In the genomic region with DNA sequence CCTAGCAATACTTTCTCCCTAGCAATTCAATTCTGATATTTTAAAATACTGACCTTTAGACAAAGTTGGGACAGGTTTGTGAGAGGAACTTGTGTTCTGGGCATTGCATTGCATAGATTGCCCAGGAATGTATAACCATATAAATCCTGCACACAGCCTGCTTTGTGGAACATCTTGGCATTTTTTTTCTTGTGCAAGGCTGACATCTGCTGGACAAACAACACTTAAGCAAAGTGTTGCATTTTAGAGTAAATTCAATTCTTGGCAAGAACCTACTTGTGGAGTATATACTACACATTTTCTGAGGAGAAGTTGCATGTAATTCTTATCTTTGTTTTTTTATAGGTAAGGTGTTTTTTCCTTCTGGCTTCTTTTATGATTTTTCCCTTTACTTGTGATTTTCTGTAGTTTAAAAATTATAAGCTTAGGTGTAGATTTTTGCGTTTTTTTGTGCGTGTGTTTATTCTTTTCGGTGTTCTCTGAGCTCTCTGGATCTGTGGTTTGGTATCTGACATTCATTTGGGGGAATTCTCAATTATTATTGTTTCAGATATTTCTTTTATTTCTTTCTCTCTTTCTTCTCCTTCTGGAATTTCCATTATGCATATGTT, we compare ENCODE assay signal across 8 cellular contexts. TPM values are rescaled to one million over a fixed set of nuclear protein-coding genes. Genes with fewer than 3 reads are reported as not detected.
A peak's percentile ranks its signal among the peaks of the same experiment; 100 is the strongest.
DNase-seq lines count a peak whose midpoint lies in the region; ATAC-seq and TF ChIP-seq lines count a peak whose summit lies in the region.

No MANE protein-coding gene starts in this region.

- H3K27me3 ChIP-seq in neural progenitor cell: no peaks in the 10 kb centered on the region

- H3K4me2 ChIP-seq in neural progenitor cell: no peak overlapping the region

- H3K4me3 ChIP-seq in fibroblast of pulmonary artery (replicated peaks; ENCODE audit: low read depth, low read length) (no peak overlapping the region), neural progenitor cell (no peak overlapping the region)

- peaks cover 89% of the 10 kb centered on the region for H3K4me1 Mint-ChIP-seq in activated T-cell treated with anti-CD3 and anti-CD28 coated beads, Interleukin-2, amount 50 U/mL, for 4 hours (ENCODE audit: low read depth)
- peaks cover 2% of the 10 kb centered on the region for H3K4me1 Mint-ChIP-seq in neural progenitor cell

- H3K27ac Mint-ChIP-seq in neural progenitor cell: no peak overlapping the region

- peaks cover 75% of the 10 kb centered on the region for H3K36me3 Mint-ChIP-seq in activated T-cell treated with anti-CD3 and anti-CD28 coated beads, Interleukin-2, amount 50 U/mL, for 4 hours (ENCODE audit: insufficient read depth)
- H3K36me3 Mint-ChIP-seq in neural progenitor cell: no peaks in the 10 kb centered on the region

- H3K36me3 ChIP-seq in neural progenitor cell: no peaks in the 10 kb centered on the region

- no peak overlapping the region for H2AFZ ChIP-seq in neural progenitor cell (replicated peaks)

- H4K20me1 ChIP-seq in neural progenitor cell (ENCODE audit: low read depth): no peaks in the 10 kb centered on the region

- H3K9me3 Mint-ChIP-seq in activated T-cell treated with anti-CD3 and anti-CD28 coated beads, Interleukin-2, amount 50 U/mL, for 4 hours: no peaks in the 10 kb centered on the region
- H3K9me3 Mint-ChIP-seq in neural progenitor cell: no peaks in the 10 kb centered on the region

- DNase-seq in NCI-H2081 (lab: John Stamatoyannopoulos, UW): peak; percentile 50 to 54
- DNase-seq in NCI-H2081 treated with DMSO at 0.1 percent for 48 hours (lab: John Stamatoyannopoulos, UW): no peak
- DNase-seq in NCI-H774 (lab: John Stamatoyannopoulos, UW): peak; percentile 84
- peak; percentile 40 for DNase-seq in activated T-cell treated with anti-CD3 and anti-CD28 coated beads, Interleukin-2, amount 50 U/mL, for 4 hours
- peak; percentile 86 for DNase-seq in fibroblast of pulmonary artery (ENCODE audit: low read depth)
- peak; percentile 74 for DNase-seq in neural progenitor cell (ENCODE audit: low spot score)
- DNase-seq in cerebellar nuclear complex (lab: John Stamatoyannopoulos, UW): no peak

- peaks cover 10% of the 10 kb centered on the region for H3K4me1 ChIP-seq in neural progenitor cell

- H3K9ac ChIP-seq in neural progenitor cell: no peak overlapping the region

- H3K79me2 ChIP-seq in neural progenitor cell (ENCODE audit: low read depth): no peaks in the 10 kb centered on the region

- no peaks in the 10 kb centered on the region for H3K9me3 ChIP-seq in neural progenitor cell (ENCODE audit: low read depth)

- no peaks in the 10 kb centered on the region for H3K27me3 Mint-ChIP-seq in activated T-cell treated with anti-CD3 and anti-CD28 coated beads, Interleukin-2, amount 50 U/mL, for 4 hours (ENCODE audit: low read depth)
- no peaks in the 10 kb centered on the region for H3K27me3 Mint-ChIP-seq in neural progenitor cell (ENCODE audit: insufficient read depth, low read depth)

- no peak overlapping the region for H3K4me3 Mint-ChIP-seq in activated T-cell treated with anti-CD3 and anti-CD28 coated beads, Interleukin-2, amount 50 U/mL, for 4 hours
- no peak overlapping the region for H3K4me3 Mint-ChIP-seq in neural progenitor cell

- no peak overlapping the region for H3K27ac ChIP-seq in neural progenitor cell

- TF ChIP-seq CTCF in fibroblast of pulmonary artery (IDR thresholded peaks at IDR 0.05; ENCODE audit: low read length, missing control alignments) (peak; percentile 65), neural progenitor cell (IDR thresholded peaks at IDR 0.05) (peak; percentile 90)

- H3F3A ChIP-seq in neural progenitor cell (ENCODE audit: low read depth): peaks cover 10% of the 10 kb centered on the region

- ATAC-seq in HG03175 (IDR thresholded peaks at IDR 0.05; ENCODE audit: unreplicated experiment): peak; percentile 56
- ATAC-seq in activated T-cell treated with anti-CD3 and anti-CD28 coated beads, Interleukin-2, amount 50 U/mL, for 4 hours: peak in 1 of 2 donors; percentile 38

RNA-seq across cellular contexts. Expression of a gene that starts 26.4 kb away (rescaled TPM):
- total RNA-seq in activated T-cell treated with anti-CD3 and anti-CD28 coated beads, Interleukin-2, amount 50 U/mL, for 4 hours: 100 to 1,000 TPM in 1 of 3 donors, 10 to 100 TPM in 2; 89.6 to 102 (median 94.8) TPM
- not detected in 2 replicates for total RNA-seq in neural progenitor cell (ENCODE audit: low replicate concordance)

Comparison
In these comparisons a context has a peak if more than half of its experiments do, and no peak if none do; other contexts are left out.
1. DNase-seq: peak in NCI-H2081 (2 of 2), NCI-H774 (single experiment), activated T-cell treated with anti-CD3 and anti-CD28 coated beads, Interleukin-2, amount 50 U/mL, for 4 hours (single experiment), fibroblast of pulmonary artery (single experiment) and neural progenitor cell (single experiment); none in NCI-H2081 treated with DMSO at 0.1 percent for 48 hours (single experiment) and cerebellar nuclear complex (0 of 2).
2. RNA of a gene that starts 26.4 kb away (total RNA-seq): 89.6 to 102 TPM in activated T-cell treated with anti-CD3 and anti-CD28 coated beads, Interleukin-2, amount 50 U/mL, for 4 hours; not detected in neural progenitor cell; every median in the first group is over 10 times any median in the second.